In genomic region chr4:42136371-42136770, GRCh38 we compare ENCODE assay signal across 22 cellular contexts. TPM values are rescaled to one million over a fixed set of nuclear protein-coding genes. Genes with fewer than 3 reads are reported as not detected.
DNase-seq lines count a peak whose midpoint lies in the region; ATAC-seq and TF ChIP-seq lines count a peak whose summit lies in the region.
"Had no signal": no experiment of that assay in that cellular context is flagged by ENCODE, and none has a peak within 500 bp of the region (broad histone marks: within the 10 kb centered on the region; RNA-seq: fewer than 3 reads in every experiment).

No MANE protein-coding gene starts in this region.

- peak; percentile 39 for DNase-seq in H7
- DNase-seq in iPS-NIHi11 (ENCODE audit: low spot score) = peak; percentile 23
- DNase-seq in MV-4-11 (lab: John Stamatoyannopoulos, UW) = no peak
- no peak for DNase-seq in NCI-H2227 treated with DMSO at 0.1 percent for 48 hours (lab: John Stamatoyannopoulos, UW)
- DNase-seq: ACHN; BE2C; C1 segment of cervical spinal cord; CD4-positive, CD25-positive, alpha-beta regulatory T cell; CD8-positive, alpha-beta memory T cell; COR-L47; DMS 273 treated with DMSO at 0.1 percent for 48 hours; DMS53; DND-41; EL; GM23248; IMR-90 had no signal

- peak overlapping the region; percentile 9; the same call in 1 of the 2 replicates for H3K27ac ChIP-seq in VCaP
- H3K27ac ChIP-seq: GM23248 had no signal

- H3K4me3 ChIP-seq in H7 (ENCODE audit: insufficient read depth, low read depth, low read length) = no peak overlapping the region
- H3K4me3 ChIP-seq: GM12878, GM23248, HAP-1, K562 had no signal

- H3K27me3 ChIP-seq in H7 (ENCODE audit: control insufficient read depth, insufficient read depth, low read length) = no peaks in the 10 kb centered on the region
- H3K27me3 ChIP-seq: BE2C had no signal

- no peak for TF ChIP-seq CTCF in VCaP (conservative IDR thresholded peaks at IDR 0.05)

- H3K36me3 ChIP-seq in H7 (replicated peaks; ENCODE audit: control insufficient read depth, insufficient read depth, low read length) = no peaks in the 10 kb centered on the region; the same call in 1 of the 2 replicates

- no peak for ATAC-seq in GM19324 (IDR thresholded peaks at IDR 0.05; ENCODE audit: low FRiP score, unreplicated experiment)
- ATAC-seq: GM12878, K562 had no signal

RNA-seq across cellular contexts. Expression of gene BEND4, which starts 16.1 kb away (rescaled TPM):
- total RNA-seq in H7 (2014; rRNA removed; shearing (Covaris generic)) = 5.2 and 8.8 TPM in 2 replicates
- total RNA-seq: GM23248, HT-29, IMR-90, K562 had no signal

Comparison
In these comparisons a context has a peak if more than half of its experiments do, and no peak if none do; other contexts are left out.
1. DNase-seq: peak in H7 (single experiment) and iPS-NIHi11 (single experiment); none in MV-4-11 (single experiment) and NCI-H2227 treated with DMSO at 0.1 percent for 48 hours (single experiment).